In genomic region chr20:59032713-59033059, GRCh38 we compare ENCODE assay signal across 8 cellular contexts. TPM values are rescaled to one million over a fixed set of nuclear protein-coding genes. Genes with fewer than 3 reads are reported as not detected.
DNase-seq lines count a peak whose midpoint lies in the region; ATAC-seq and TF ChIP-seq lines count a peak whose summit lies in the region.

No MANE protein-coding gene starts in this region.

- peak overlapping the region; percentile 75 for H3K9ac ChIP-seq in mammary epithelial cell (ENCODE audit: insufficient read depth, low read length)

- no peak overlapping the region for H2AFZ ChIP-seq in ACC112 (ENCODE audit: low read length, unreplicated experiment)
- peak overlapping the region; percentile 88 for H2AFZ ChIP-seq in mammary epithelial cell (ENCODE audit: low read depth, low read length)

- H3K9me3 ChIP-seq in mammary epithelial cell (replicated peaks; ENCODE audit: insufficient read depth, low read length): no peaks in the 10 kb centered on the region
- H3K9me3 ChIP-seq in vagina: no peaks in the 10 kb centered on the region

- peak overlapping the region; percentile 92 for H3K4me3 Mint-ChIP-seq in memory B cell

- TF ChIP-seq CTCF in mammary epithelial cell (conservative IDR thresholded peaks at IDR 0.05 in 1 of 2, IDR thresholded peaks at IDR 0.05 in 1 of 2; ENCODE audit: extremely low read depth in 1 of 2, insufficient read depth in 1 of 2, low read depth in 1 of 2, low read length in 2 of 2) (peak; percentile 13 to 16), vagina (IDR thresholded peaks at IDR 0.05) (peak in 1 of 3 experiments; percentile 7)

- ATAC-seq in GM18517 (IDR thresholded peaks at IDR 0.05; ENCODE audit: unreplicated experiment): peak; percentile 45
- ATAC-seq in memory B cell (ENCODE audit: low read depth): peak; percentile 31
- no peak for ATAC-seq in GM21723 (IDR thresholded peaks at IDR 0.05; ENCODE audit: unreplicated experiment)

- DNase-seq in NCI-H446 treated with DMSO at 0.1 percent for 48 hours (lab: John Stamatoyannopoulos, UW) (peak; percentile 50), mammary epithelial cell (no peak), memory B cell (ENCODE audit: low spot score in 2 of 2) (no peak), vagina (ENCODE audit: extremely low spot score in 2 of 2) (no peak)
- no peak for DNase-seq in central memory CD4-positive, alpha-beta T cell

- dilution Hi-C loops in mammary epithelial cell (cut with HindIII; ENCODE audit: low sequenced_read_pairs): no loop called here

- H3K27ac Mint-ChIP-seq in memory B cell: peak overlapping the region; percentile 83

- H3K36me3 Mint-ChIP-seq in memory B cell: peaks cover 20% of the 10 kb centered on the region

- no peaks in the 10 kb centered on the region for H3K9me3 Mint-ChIP-seq in memory B cell

- TSS peak; percentile 92 for BruUV-seq in mammary epithelial cell (replicated peaks; lab: Mats Ljungman, UMichigan)

- H3K27me3 ChIP-seq in ACC112 (ENCODE audit: insufficient read depth, low read length) (no peaks in the 10 kb centered on the region), mammary epithelial cell (ENCODE audit: insufficient read depth, low read length) (no peaks in the 10 kb centered on the region), vagina (no peaks in the 10 kb centered on the region)

- H3K4me1 Mint-ChIP-seq in memory B cell: peaks cover 26% of the 10 kb centered on the region

- peak overlapping the region; percentile 89 for H3K4me2 ChIP-seq in mammary epithelial cell (ENCODE audit: insufficient read depth, low read depth, low read length)

- no peaks in the 10 kb centered on the region for H3K27me3 Mint-ChIP-seq in memory B cell

- peaks cover 39% of the 10 kb centered on the region for H3K4me1 ChIP-seq in ACC112 (ENCODE audit: control insufficient read depth, insufficient read depth, low read length, unreplicated experiment)
- peaks cover 32% of the 10 kb centered on the region for H3K4me1 ChIP-seq in mammary epithelial cell (ENCODE audit: insufficient read depth, low read length)
- H3K4me1 ChIP-seq in vagina: peaks cover 43% of the 10 kb centered on the region

- peak overlapping the region; percentile 51 for H3K27ac ChIP-seq in ACC112 (ENCODE audit: low read depth, low read length)
- H3K27ac ChIP-seq in mammary epithelial cell (ENCODE audit: insufficient read depth, low read depth, low read length): peak overlapping the region; percentile 69
- peak overlapping the region; percentile 83 for H3K27ac ChIP-seq in vagina

- H3K36me3 ChIP-seq in ACC112 (ENCODE audit: insufficient read depth, low read length) (peaks cover 43% of the 10 kb centered on the region), mammary epithelial cell (ENCODE audit: insufficient read depth, low read length) (peaks cover 47% of the 10 kb centered on the region), vagina (peaks cover 0 to 65% of the 10 kb centered on the region in 2 donors)

- CTCF ChIA-PET in mammary epithelial cell (lab: Charles Lee; ENCODE audit: low non-redundant PET): no interaction called here

- 5% methylated on average over 11 of the region's 13 CpGs for WGBS in mammary epithelial cell (ENCODE audit: low coverage, missing lambda C conversion rate)

- in situ Hi-C loops in mammary epithelial cell (cut with MboI; ENCODE audit: low sequenced_read_pairs in 2 of 2): no loop called here

- peak overlapping the region; percentile 86 for H3K4me3 ChIP-seq in ACC112 (ENCODE audit: low read depth, low read length)
- H3K4me3 ChIP-seq in mammary epithelial cell (replicated peaks in 1 of 3; ENCODE audit: insufficient read depth in 1 of 3, low read depth in 2 of 3, low read length in 3 of 3): peak overlapping the region; percentile 60 to 93 (median 81)
- peak overlapping the region; percentile 78 to 92 for H3K4me3 ChIP-seq in vagina

- TF ChIP-seq POLR2A in vagina (IDR thresholded peaks at IDR 0.05): no peak

- peaks cover 5% of the 10 kb centered on the region for H4K20me1 ChIP-seq in mammary epithelial cell (ENCODE audit: insufficient read depth, low read length)

- intact Hi-C loops in mammary epithelial cell (cut with micrococcal nuclease): loop anchor here (1.0 to 5.0 kb wide), 4 partner anchors 11 to 162 kb away; no protein-coding TSS in a partner anchor
- intact Hi-C loops in vagina (cut with DNase I): loop anchor here (5.0 kb wide), 1 partner anchor 140 kb away; no protein-coding TSS in a partner anchor

- H3K79me2 ChIP-seq in ACC112 (ENCODE audit: control insufficient read depth, insufficient read depth, low read length, unreplicated experiment) (peaks cover 58% of the 10 kb centered on the region), mammary epithelial cell (ENCODE audit: insufficient read depth, low read length) (peaks cover 72% of the 10 kb centered on the region)

RNA-seq across cellular contexts. Expression of gene ATP5F1E, which starts 0.6 kb away (rescaled TPM):
- total RNA-seq in mammary epithelial cell (10 to 100 TPM; 13.7 to 75.4 TPM), vagina (22.8 TPM)
- polyA plus RNA-seq in mammary epithelial cell: 39.1 TPM
- polyA minus RNA-seq in mammary epithelial cell: 9.7 TPM

RNA-seq across cellular contexts. Expression of gene PRELID3B, which starts 9.9 kb away (rescaled TPM):
- total RNA-seq in mammary epithelial cell (100 to 1,000 TPM in 1 of 2 donors, 10 to 100 TPM in 1; 81.2 to 103 TPM), vagina (73.4 TPM)
- polyA plus RNA-seq in mammary epithelial cell: 49.5 TPM
- 91.4 TPM for polyA minus RNA-seq in mammary epithelial cell

RNA-seq across cellular contexts. Expression of gene TUBB1, which starts 13.5 kb away (rescaled TPM):
- not detected for total RNA-seq in mammary epithelial cell
- 0.01 TPM for polyA plus RNA-seq in mammary epithelial cell
- polyA minus RNA-seq in mammary epithelial cell: not detected
- not detected for total RNA-seq in vagina

RNA-seq across cellular contexts. Expression of gene CTSZ, which starts 25.6 kb away (rescaled TPM):
- total RNA-seq in mammary epithelial cell: 100 to 1,000 TPM; 138 to 139 TPM
- 156 TPM for polyA plus RNA-seq in mammary epithelial cell
- polyA minus RNA-seq in mammary epithelial cell: 116 TPM
- 128 TPM for total RNA-seq in vagina

RNA-seq across cellular contexts. Expression of gene NELFCD, which starts 51.6 kb away (rescaled TPM):
- 10 to 100 TPM; 37.8 to 69.7 TPM for total RNA-seq in mammary epithelial cell
- polyA plus RNA-seq in mammary epithelial cell: 84.9 TPM
- polyA minus RNA-seq in mammary epithelial cell: 143 TPM
- total RNA-seq in vagina: 85.7 TPM
